10 cellular contexts compared by ENCODE assay signal in genomic region chr9:101027733-101028345, GRCh38. TPM values are rescaled to one million over a fixed set of nuclear protein-coding genes. Genes with fewer than 3 reads are reported as not detected.
DNase-seq lines count a peak whose midpoint lies in the region; ATAC-seq, FAIRE-seq and TF ChIP-seq lines count a peak whose summit lies in the region.
"Had no signal": no experiment of that assay in that cellular context is flagged by ENCODE, and none has a peak within 500 bp of the region (broad histone marks: within the 10 kb centered on the region; RNA-seq: fewer than 3 reads in every experiment).

No MANE protein-coding gene starts in this region.

- H3K27ac Mint-ChIP-seq in brain: peak overlapping the region; percentile 5 to 98 (median 83)

- H3K36me3 ChIP-seq in HUES64 (ENCODE audit: insufficient read depth, low read length) (no peaks in the 10 kb centered on the region), kidney (ENCODE audit: control insufficient read depth in 1 of 2, insufficient read depth in 2 of 2, low read length in 2 of 2) (no peaks in the 10 kb centered on the region), skeletal muscle tissue (ENCODE audit: control insufficient read depth in 3 of 3, insufficient read depth in 3 of 3, low read length in 3 of 3) (no peaks in the 10 kb centered on the region)

- WGBS in HUES64: 24% methylated on average over 12 of the region's 12 CpGs

- H3K27me3 Mint-ChIP-seq in brain: peaks cover 51% of the 10 kb centered on the region

- H3K9ac ChIP-seq in HUES64 (ENCODE audit: low read depth, low read length): peak overlapping the region; percentile 61
- peak overlapping the region in 1 of 2 donors; percentile 9 for H3K9ac ChIP-seq in kidney (ENCODE audit: low read length in 2 of 2)
- no peak overlapping the region for H3K9ac ChIP-seq in skeletal muscle tissue (ENCODE audit: low read depth in 1 of 3, low read length in 3 of 3)

- peaks cover 0 to 4% (median 0%) of the 10 kb centered on the region in 5 experiments for H3K9me3 Mint-ChIP-seq in brain

- peak overlapping the region; percentile 88 to 95 (median 92) for H3K4me3 Mint-ChIP-seq in brain

- no peaks in the 10 kb centered on the region for H3K9me3 ChIP-seq in HUES64 (ENCODE audit: insufficient read depth, low read depth, low read length)
- H3K9me3 ChIP-seq in kidney (ENCODE audit: control insufficient read depth in 1 of 2, low read length in 2 of 2): no peaks in the 10 kb centered on the region
- H3K9me3 ChIP-seq in skeletal muscle tissue (ENCODE audit: control insufficient read depth in 3 of 3, low read length in 3 of 3): no peaks in the 10 kb centered on the region

- peaks cover 59% of the 10 kb centered on the region for H3K4me1 Mint-ChIP-seq in brain

- H3K27me3 ChIP-seq in HUES64 (ENCODE audit: insufficient read depth, low read length) (peaks cover 64% of the 10 kb centered on the region), skeletal muscle tissue (ENCODE audit: control insufficient read depth in 3 of 3, insufficient read depth in 3 of 3, low read length in 3 of 3) (peaks cover 27 to 39% (median 33%) of the 10 kb centered on the region in 3 donors)

- no peaks in the 10 kb centered on the region for H3K36me3 Mint-ChIP-seq in brain

- no peak for ATAC-seq in HG02884 (IDR thresholded peaks at IDR 0.05; ENCODE audit: unreplicated experiment)

- peak overlapping the region; percentile 91 for H3K4me3 ChIP-seq in HUES64 (ENCODE audit: low read length)
- H3K4me3 ChIP-seq in kidney (ENCODE audit: low read length in 2 of 2): peak overlapping the region; percentile 11 to 59
- peak overlapping the region; percentile 59 to 72 (median 69) for H3K4me3 ChIP-seq in skeletal muscle tissue (ENCODE audit: low read length in 3 of 3)

- intact Hi-C loops in kidney (cut with DNase I): no loop called here

- H3K4me1 ChIP-seq in HUES64 (ENCODE audit: insufficient read depth, low read length) (peaks cover 11% of the 10 kb centered on the region), kidney (ENCODE audit: control insufficient read depth in 1 of 2, insufficient read depth in 1 of 2, low read depth in 1 of 2, low read length in 2 of 2) (peaks cover 0 to 3% of the 10 kb centered on the region in 2 donors), skeletal muscle tissue (ENCODE audit: control insufficient read depth in 3 of 3, insufficient read depth in 3 of 3, low read length in 3 of 3) (peaks cover 3 to 15% (median 7%) of the 10 kb centered on the region in 3 donors)
- H3K4me1 ChIP-seq: foreskin keratinocyte had no signal

- FAIRE-seq in kidney (lab: Jason Lieb, UNC): no peak

- H3K27ac ChIP-seq in HUES64 (ENCODE audit: low read depth, low read length) (no peak overlapping the region), kidney (ENCODE audit: low read depth in 2 of 2, low read length in 2 of 2) (no peak overlapping the region), skeletal muscle tissue (ENCODE audit: low read depth, low read length) (no peak overlapping the region)
- H3K27ac ChIP-seq: foreskin keratinocyte had no signal

- TF ChIP-seq CTCF in brain (conservative IDR thresholded peaks at IDR 0.05) (no peak), kidney (IDR thresholded peaks at IDR 0.05; ENCODE audit: borderline replicate concordance, extremely low read depth, insufficient read depth) (no peak)

- DNase-seq in kidney: no peak
- no peak for DNase-seq in T-helper 9 cell
- no peak for DNase-seq in activated effector memory CD4-positive, alpha-beta T cell treated with anti-CD3 and anti-CD28 coated beads, Interleukin-2, amount 50 U/mL, for 16 hours
- DNase-seq: activated T-cell treated with anti-CD3 and anti-CD28 coated beads for 4 hours, HCEC 1CT had no signal

RNA-seq across cellular contexts. Expression of gene PLPPR1, which starts 0.7 kb away (rescaled TPM):
- polyA plus RNA-seq in HUES64 (2013, experiment 1 of 2): 1.2 TPM
- polyA plus RNA-seq in HUES64 (2013, experiment 2 of 2): 1.1 TPM
- 7.1 TPM for polyA plus RNA-seq in brain (ENCODE audit: insufficient read depth, low read depth, low replicate concordance)
- total RNA-seq in kidney: 0.98 TPM
- 21.6 TPM for polyA plus RNA-seq in kidney (ENCODE audit: insufficient read depth, low read depth, low replicate concordance)
- 6.3 TPM for total RNA-seq in skeletal muscle tissue
- total RNA-seq: foreskin keratinocyte had no signal
- polyA plus RNA-seq: foreskin keratinocyte had no signal

Comparison
In these comparisons a context has a peak if more than half of its experiments do, and no peak if none do; other contexts are left out.
1. H3K4me3 ChIP-seq: peak in every context shown above with its lines; median percentile 91 in HUES64; 69 in skeletal muscle tissue; 35 in kidney.